ENCODE assay signal across 11 cellular contexts in genomic region chr9:105259731-105260612, GRCh38. TPM values are rescaled to one million over a fixed set of nuclear protein-coding genes. Genes with fewer than 3 reads are reported as not detected.
A peak's percentile ranks its signal among the peaks of the same experiment; 100 is the strongest.
DNase-seq lines count a peak whose midpoint lies in the region; ATAC-seq and TF ChIP-seq lines count a peak whose summit lies in the region.
"Had no signal": no experiment of that assay in that cellular context is flagged by ENCODE, and none has a peak within 500 bp of the region (broad histone marks: within the 10 kb centered on the region; RNA-seq: fewer than 3 reads in every experiment).

No MANE protein-coding gene starts in this region.

- no peak for DNase-seq in hepatocyte (ENCODE audit: low spot score)
- peak; percentile 69 to 76 for DNase-seq in thyroid gland
- no peak for DNase-seq in stimulated activated CD4-positive, alpha-beta T cell treated with anti-CD3 and anti-CD28 coated beads, Interleukin-1b, Interleukin-23, amount 100 ng/mL, for 48 hours
- DNase-seq in NCI-H2171 treated with DMSO at 0.1 percent for 48 hours (lab: John Stamatoyannopoulos, UW) = no peak
- no peak for DNase-seq in GDM1 (lab: John Stamatoyannopoulos, UW)
- DNase-seq: activated T-cell treated with anti-CD3 and anti-CD28 coated beads, Interleukin-2, amount 50 U/mL, for 72 hours; WERI-Rb-1 had no signal

- H3K27ac ChIP-seq in hepatocyte (peak overlapping the region; percentile 24), thyroid gland (peak overlapping the region; percentile 51 to 92 (median 90))
- H3K27ac ChIP-seq: RWPE1, WERI-Rb-1 had no signal

- H3K9ac ChIP-seq in Loucy (ENCODE audit: low read depth, low read length, poor library complexity, severe bottlenecking) = peak overlapping the region; percentile 2

- H3K27me3 ChIP-seq in Loucy (ENCODE audit: insufficient read depth, low read length, poor library complexity, severe bottlenecking) = no peaks in the 10 kb centered on the region
- no peaks in the 10 kb centered on the region for H3K27me3 ChIP-seq in hepatocyte
- no peaks in the 10 kb centered on the region for H3K27me3 ChIP-seq in thyroid gland

- H3K9me2 ChIP-seq in Loucy (replicated peaks; ENCODE audit: low read depth, low read length) = no peaks in the 10 kb centered on the region
- no peaks in the 10 kb centered on the region for H3K9me2 ChIP-seq in hepatocyte (replicated peaks; ENCODE audit: insufficient read depth)

- no peak for TF ChIP-seq CTCF in Loucy (conservative IDR thresholded peaks at IDR 0.05; ENCODE audit: low read length)
- no peak for TF ChIP-seq CTCF in hepatocyte (IDR thresholded peaks at IDR 0.05; ENCODE audit: poor library complexity)
- TF ChIP-seq CTCF in thyroid gland (IDR thresholded peaks at IDR 0.05) = no peak

- H2AFZ ChIP-seq in Loucy (ENCODE audit: low read length) (no peak overlapping the region), hepatocyte (no peak overlapping the region)

- H3K36me3 ChIP-seq in Loucy (ENCODE audit: insufficient read depth, low read length) = no peaks in the 10 kb centered on the region
- H3K36me3 ChIP-seq in hepatocyte (replicated peaks; ENCODE audit: insufficient read depth, low read depth) = no peaks in the 10 kb centered on the region
- H3K36me3 ChIP-seq in thyroid gland = no peaks in the 10 kb centered on the region

- ATAC-seq in GM21390 (IDR thresholded peaks at IDR 0.05; ENCODE audit: unreplicated experiment) = peak; percentile 32
- ATAC-seq in HG03039 (IDR thresholded peaks at IDR 0.05; ENCODE audit: unreplicated experiment) = no peak
- ATAC-seq: activated T-cell treated with anti-CD3 and anti-CD28 coated beads, Interleukin-2, amount 50 U/mL, for 72 hours had no signal

- peak overlapping the region; percentile 51 for H3K4me2 ChIP-seq in Loucy (ENCODE audit: low read depth, low read length, poor library complexity, severe bottlenecking)
- H3K4me2 ChIP-seq in hepatocyte = peak overlapping the region; percentile 21

- H3K79me2 ChIP-seq in Loucy (ENCODE audit: insufficient read depth, low read length) (peaks cover 98% of the 10 kb centered on the region), hepatocyte (peaks cover 90% of the 10 kb centered on the region)

- peaks cover 61% of the 10 kb centered on the region for H3K4me1 ChIP-seq in Loucy (ENCODE audit: insufficient read depth, low read length, poor library complexity, severe bottlenecking)
- peaks cover 19% of the 10 kb centered on the region for H3K4me1 ChIP-seq in hepatocyte (ENCODE audit: insufficient read depth)
- H3K4me1 ChIP-seq in thyroid gland = peaks cover 64 to 80% of the 10 kb centered on the region in 2 donors

- H3K9me3 ChIP-seq in Loucy (ENCODE audit: insufficient read depth, low read depth, low read length) = no peaks in the 10 kb centered on the region
- H3K9me3 ChIP-seq in hepatocyte (ENCODE audit: low read depth) = no peaks in the 10 kb centered on the region
- H3K9me3 ChIP-seq in thyroid gland = no peaks in the 10 kb centered on the region

- peak in 1 of 2 donors; percentile 26 for TF ChIP-seq POLR2A in thyroid gland (IDR thresholded peaks at IDR 0.05)

- intact Hi-C loops in thyroid gland (cut with DNase I) = no loop called here

- H3F3A ChIP-seq in Loucy (ENCODE audit: low read depth) = peaks cover 4% of the 10 kb centered on the region; the same call in 1 of the 2 replicates

- H3K4me3 ChIP-seq in Loucy (ENCODE audit: low read length, poor library complexity, severe bottlenecking) = peak overlapping the region; percentile 1
- H3K4me3 ChIP-seq in hepatocyte = no peak overlapping the region
- no peak overlapping the region for H3K4me3 ChIP-seq in thyroid gland (replicated peaks in 1 of 3)

- H4K20me1 ChIP-seq in Loucy (ENCODE audit: insufficient read depth, low read length, poor library complexity, severe bottlenecking) (peaks cover 11% of the 10 kb centered on the region), hepatocyte (ENCODE audit: insufficient read depth, poor library complexity, severe bottlenecking) (no peaks in the 10 kb centered on the region)

RNA-seq across cellular contexts. Expression of gene SLC44A1, which starts 15.5 kb away (rescaled TPM):
- total RNA-seq in hepatocyte (62.9 and 64.9 TPM in 2 replicates), thyroid gland (100 to 1,000 TPM; 102 to 144 (median 132) TPM)
- 26.4 and 31.3 TPM in 2 replicates for polyA plus RNA-seq in hepatocyte

Comparison
In these comparisons a context has a peak if more than half of its experiments do, and no peak if none do; other contexts are left out.
1. DNase-seq: peak in thyroid gland (2 of 2); none in hepatocyte (single experiment), stimulated activated CD4-positive, alpha-beta T cell treated with anti-CD3 and anti-CD28 coated beads, Interleukin-1b, Interleukin-23, amount 100 ng/mL, for 48 hours (single experiment), NCI-H2171 treated with DMSO at 0.1 percent for 48 hours (single experiment) and GDM1 (single experiment).